Comparison of ENCODE assay signal across 8 cellular contexts in genomic region chr16:47258874-47259461, GRCh38.
DNase-seq lines count a peak whose midpoint lies in the region; ATAC-seq and TF ChIP-seq lines count a peak whose summit lies in the region.

No MANE protein-coding gene starts in this region.

- peaks cover 20% of the 10 kb centered on the region for H3K36me3 Mint-ChIP-seq in endodermal cell (ENCODE audit: low read depth)

- H3K4me1 ChIP-seq in endodermal cell (ENCODE audit: control insufficient read depth, insufficient read depth, low read length), result no peaks in the 10 kb centered on the region
- peaks cover 6% of the 10 kb centered on the region for H3K4me1 ChIP-seq in psoas muscle

- no peak overlapping the region for H3K27ac Mint-ChIP-seq in endodermal cell

- H3K9ac ChIP-seq in endodermal cell (ENCODE audit: extremely low read depth, low read length, poor library complexity, severe bottlenecking), result no peak overlapping the region

- TF ChIP-seq CTCF in endodermal cell (conservative IDR thresholded peaks at IDR 0.05), result peak; percentile 91
- peak; percentile 58 for TF ChIP-seq CTCF in psoas muscle (IDR thresholded peaks at IDR 0.05)

- no peaks in the 10 kb centered on the region for H3K4me1 Mint-ChIP-seq in endodermal cell

- WGBS in endodermal cell (ENCODE audit: insufficient coverage in 1 of 2, insufficient read length in 1 of 2), 2 experiments, result 83% methylated on average over 1 of the region's 2 CpGs; no CpG with 5 or more reads in 1 of the 2 experiments
- 71 to 83% (median 80%) methylated on average over 2 of the region's 2 CpGs for WGBS in psoas muscle, 3 donors

- no peaks in the 10 kb centered on the region for H3K27me3 Mint-ChIP-seq in endodermal cell (ENCODE audit: insufficient read depth)

- peaks cover 26% of the 10 kb centered on the region for H3K36me3 ChIP-seq in endodermal cell (ENCODE audit: control insufficient read depth, insufficient read depth, low read length)
- H3K36me3 ChIP-seq in psoas muscle (ENCODE audit: insufficient read depth in 1 of 2, low read depth in 1 of 2), result peaks cover 0 to 24% of the 10 kb centered on the region in 2 donors

- H3K27ac ChIP-seq in endodermal cell (ENCODE audit: low read depth, low read length), result no peak overlapping the region
- no peak overlapping the region for H3K27ac ChIP-seq in psoas muscle

- H3K9me3 ChIP-seq in endodermal cell (ENCODE audit: control insufficient read depth, low read length), result no peaks in the 10 kb centered on the region
- H3K9me3 ChIP-seq in psoas muscle, result no peaks in the 10 kb centered on the region

- intact Hi-C loops in psoas muscle (cut with DNase I), result no loop called here

- ATAC-seq in GM19043 (IDR thresholded peaks at IDR 0.05; ENCODE audit: low read depth, unreplicated experiment) (peak; percentile 53), psoas muscle (peak in 2 of 4 donors; percentile 59 to 64), HG02588 (IDR thresholded peaks at IDR 0.05; ENCODE audit: unreplicated experiment) (no peak)

- no peak overlapping the region for H3K4me3 ChIP-seq in endodermal cell (ENCODE audit: low read length)
- no peak overlapping the region for H3K4me3 ChIP-seq in psoas muscle

- no peaks in the 10 kb centered on the region for H3K9me3 Mint-ChIP-seq in endodermal cell

- DNase-seq in Caki2 (ENCODE audit: low read depth), result peak; percentile 2
- DNase-seq in NOMO-1 treated with DMSO at 0.1 percent for 48 hours (lab: John Stamatoyannopoulos, UW; ENCODE audit: unreplicated experiment), result peak; percentile 35
- peak; percentile 65 for DNase-seq in endodermal cell
- DNase-seq in psoas muscle, result no peak
- no peak for DNase-seq in DMS79 treated with DMSO at 0.1 percent for 48 hours (lab: John Stamatoyannopoulos, UW)
- DNase-seq in T-helper 9 cell, result no peak

- H3K4me3 Mint-ChIP-seq in endodermal cell, result no peak overlapping the region

- H3K27me3 ChIP-seq in endodermal cell (ENCODE audit: control insufficient read depth, insufficient read depth, low read length, poor library complexity, severe bottlenecking) (no peaks in the 10 kb centered on the region), psoas muscle (ENCODE audit: insufficient read depth in 3 of 3, low read length in 2 of 3) (no peaks in the 10 kb centered on the region)

- in situ Hi-C loops in Caki2 (cut with HindIII; ENCODE audit: low pct_unique_long_range_greater_than_20kb, low sequenced_read_pairs), result no loop called here

Comparison
In these comparisons a context has a peak if more than half of its experiments do, and no peak if none do; other contexts are left out.
1. DNase-seq: peak in Caki2 (single experiment), NOMO-1 treated with DMSO at 0.1 percent for 48 hours (single experiment) and endodermal cell (single experiment); none in psoas muscle (0 of 2), DMS79 treated with DMSO at 0.1 percent for 48 hours (single experiment) and T-helper 9 cell (single experiment).